In the genomic region with DNA sequence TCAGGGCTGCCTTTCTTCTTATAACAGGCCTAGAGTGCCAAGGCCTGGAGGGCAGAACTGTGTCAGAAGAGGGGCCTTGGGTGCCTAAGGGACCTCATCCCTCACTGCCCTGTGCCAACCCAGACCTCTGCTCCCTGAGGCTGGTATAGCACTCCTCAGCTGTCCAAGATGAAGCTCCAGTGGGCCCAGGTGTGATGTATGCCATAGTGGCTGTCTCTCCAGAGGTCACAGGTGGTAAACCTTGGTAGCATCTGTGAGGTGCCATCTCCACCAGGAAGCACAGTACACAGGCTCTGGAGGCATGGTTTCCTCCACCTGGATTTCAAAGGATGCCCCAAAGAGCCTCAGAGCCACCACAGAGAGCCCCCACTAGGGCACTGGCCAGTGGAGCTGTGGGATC, we compare ENCODE assay signal across 15 cellular contexts. TPM values are rescaled to one million over a fixed set of nuclear protein-coding genes. Genes with fewer than 3 reads are reported as not detected.
A peak's percentile ranks its signal among the peaks of the same experiment; 100 is the strongest.
DNase-seq lines count a peak whose midpoint lies in the region; ATAC-seq lines count a peak whose summit lies in the region.
"Had no signal": no experiment of that assay in that cellular context is flagged by ENCODE, and none has a peak within 500 bp of the region (broad histone marks: within the 10 kb centered on the region; RNA-seq: fewer than 3 reads in every experiment).

No MANE protein-coding gene starts in this region.

- in situ Hi-C loops in HAP-1 (cut with MboI; ENCODE audit: low sequenced_read_pairs), result no loop called here

- no peaks in the 10 kb centered on the region for H3K4me1 Mint-ChIP-seq in activated naive CD4-positive, alpha-beta T cell treated with anti-CD3 and anti-CD28 coated beads for 36 hours (ENCODE audit: low read depth)
- peaks cover 21% of the 10 kb centered on the region for H3K4me1 Mint-ChIP-seq in dendritic cell treated with granulocyte-macrophage colony-stimulating factor and Interleukin-4, amounts not matched to agents 40 ng/mL and 50 ng/mL, for 4 days (ENCODE audit: low read depth)
- H3K4me1 Mint-ChIP-seq: B cell; CD4-positive, alpha-beta memory T cell; GM23338 had no signal

- no peaks in the 10 kb centered on the region for H3K9me3 ChIP-seq in HAP-1

- H3K27ac Mint-ChIP-seq in activated naive CD4-positive, alpha-beta T cell treated with anti-CD3 and anti-CD28 coated beads for 36 hours, result no peak overlapping the region
- H3K27ac Mint-ChIP-seq in dendritic cell treated with granulocyte-macrophage colony-stimulating factor and Interleukin-4, amounts not matched to agents 40 ng/mL and 50 ng/mL, for 4 days, result peak overlapping the region; percentile 37
- H3K27ac Mint-ChIP-seq: B cell; CD4-positive, alpha-beta memory T cell; GM23338 had no signal

- no peaks in the 10 kb centered on the region for H3K36me3 ChIP-seq in HAP-1 (replicated peaks)

- peaks cover 3% of the 10 kb centered on the region for H3K27me3 Mint-ChIP-seq in activated naive CD4-positive, alpha-beta T cell treated with anti-CD3 and anti-CD28 coated beads for 36 hours (ENCODE audit: low read depth)
- peaks cover 12% of the 10 kb centered on the region for H3K27me3 Mint-ChIP-seq in dendritic cell treated with granulocyte-macrophage colony-stimulating factor and Interleukin-4, amounts not matched to agents 40 ng/mL and 50 ng/mL, for 4 days

- CTCF ChIA-PET in activated naive CD4-positive, alpha-beta T cell treated with anti-CD3 and anti-CD28 coated beads for 36 hours (lab: Charles Lee), result no interaction called here

- H3K4me3 ChIP-seq in HAP-1, result no peak overlapping the region
- H3K4me3 ChIP-seq: GM12878, GM23338 had no signal

- H3K4me1 ChIP-seq in HAP-1, result no peaks in the 10 kb centered on the region

- H3K9me3 Mint-ChIP-seq in activated naive CD4-positive, alpha-beta T cell treated with anti-CD3 and anti-CD28 coated beads for 36 hours, result peaks cover 18% of the 10 kb centered on the region
- peaks cover 43% of the 10 kb centered on the region for H3K9me3 Mint-ChIP-seq in dendritic cell treated with granulocyte-macrophage colony-stimulating factor and Interleukin-4, amounts not matched to agents 40 ng/mL and 50 ng/mL, for 4 days

- no peak overlapping the region for H3K4me3 Mint-ChIP-seq in activated naive CD4-positive, alpha-beta T cell treated with anti-CD3 and anti-CD28 coated beads for 36 hours
- H3K4me3 Mint-ChIP-seq in dendritic cell treated with granulocyte-macrophage colony-stimulating factor and Interleukin-4, amounts not matched to agents 40 ng/mL and 50 ng/mL, for 4 days, result no peak overlapping the region
- H3K4me3 Mint-ChIP-seq: B cell; CD4-positive, alpha-beta memory T cell; GM23338 had no signal

- ATAC-seq in sciatic nerve (peak; percentile 22), GM21515 (IDR thresholded peaks at IDR 0.05; ENCODE audit: unreplicated experiment) (no peak), GM21423 (IDR thresholded peaks at IDR 0.05; ENCODE audit: unreplicated experiment) (no peak)
- ATAC-seq: GM12878, GM23338 had no signal

- no peaks in the 10 kb centered on the region for H3K27me3 ChIP-seq in HAP-1 (ENCODE audit: low read depth)

- DNase-seq in activated naive CD4-positive, alpha-beta T cell treated with anti-CD3 and anti-CD28 coated beads, Interleukin-2, amount 50 U/mL, for 16 hours, result peak; percentile 1
- no peak for DNase-seq in activated naive CD4-positive, alpha-beta T cell treated with anti-CD3 and anti-CD28 coated beads for 36 hours
- no peak for DNase-seq in sciatic nerve (ENCODE audit: low spot score)
- no peak for DNase-seq in HAP-1 (ENCODE audit: low spot score in 2 of 2)
- DNase-seq: CD4-positive, alpha-beta memory T cell; DMS79; H7 had no signal

- intact Hi-C loops in activated naive CD4-positive, alpha-beta T cell treated with anti-CD3 and anti-CD28 coated beads for 36 hours (cut with micrococcal nuclease), result no loop called here
- intact Hi-C loops in dendritic cell treated with granulocyte-macrophage colony-stimulating factor and Interleukin-4, amounts not matched to agents 40 ng/mL and 50 ng/mL, for 4 days (cut with micrococcal nuclease), result no loop called here
- intact Hi-C loops in sciatic nerve (cut with DNase I), result no loop called here

- peaks cover 2% of the 10 kb centered on the region for H3K36me3 Mint-ChIP-seq in activated naive CD4-positive, alpha-beta T cell treated with anti-CD3 and anti-CD28 coated beads for 36 hours (ENCODE audit: low read depth)
- no peaks in the 10 kb centered on the region for H3K36me3 Mint-ChIP-seq in dendritic cell treated with granulocyte-macrophage colony-stimulating factor and Interleukin-4, amounts not matched to agents 40 ng/mL and 50 ng/mL, for 4 days (ENCODE audit: low read depth)
- H3K36me3 Mint-ChIP-seq: CD4-positive, alpha-beta memory T cell had no signal

RNA-seq across cellular contexts. Expression of gene KLHL40, which starts 12.3 kb away (rescaled TPM):
- total RNA-seq in activated naive CD4-positive, alpha-beta T cell treated with anti-CD3 and anti-CD28 coated beads for 36 hours, result not detected
- total RNA-seq in sciatic nerve, result 0.13 TPM
- total RNA-seq: B cell; CD4-positive, alpha-beta memory T cell; G401; GM12878; GM23338; H7; HT1080 had no signal

RNA-seq across cellular contexts. Expression of gene ZBTB47, which starts 19.6 kb away (rescaled TPM):
- 1 to 10 TPM in 1 of 2 experiments, under 1 TPM in 1; 0.55 to 1.0 TPM for total RNA-seq in activated naive CD4-positive, alpha-beta T cell treated with anti-CD3 and anti-CD28 coated beads for 36 hours
- 48.9 TPM for total RNA-seq in sciatic nerve

RNA-seq across cellular contexts. Expression of gene HHATL, which starts 29.5 kb away (rescaled TPM):
- total RNA-seq in activated naive CD4-positive, alpha-beta T cell treated with anti-CD3 and anti-CD28 coated beads for 36 hours, result not detected
- total RNA-seq in sciatic nerve, result not detected
- total RNA-seq: B cell; CD4-positive, alpha-beta memory T cell; G401; GM12878; GM23338; H7; HT1080 had no signal

Comparison
In these comparisons a context has a peak if more than half of its experiments do, and no peak if none do; other contexts are left out.
1. RNA of gene ZBTB47, which starts 19.6 kb away (total RNA-seq): 48.9 TPM in sciatic nerve (single experiment); 0.55 to 1.0 TPM in activated naive CD4-positive, alpha-beta T cell treated with anti-CD3 and anti-CD28 coated beads for 36 hours; every median in the first group is over 10 times any median in the second.